Comparison of ENCODE assay signal across 12 cellular contexts in the genomic region with DNA sequence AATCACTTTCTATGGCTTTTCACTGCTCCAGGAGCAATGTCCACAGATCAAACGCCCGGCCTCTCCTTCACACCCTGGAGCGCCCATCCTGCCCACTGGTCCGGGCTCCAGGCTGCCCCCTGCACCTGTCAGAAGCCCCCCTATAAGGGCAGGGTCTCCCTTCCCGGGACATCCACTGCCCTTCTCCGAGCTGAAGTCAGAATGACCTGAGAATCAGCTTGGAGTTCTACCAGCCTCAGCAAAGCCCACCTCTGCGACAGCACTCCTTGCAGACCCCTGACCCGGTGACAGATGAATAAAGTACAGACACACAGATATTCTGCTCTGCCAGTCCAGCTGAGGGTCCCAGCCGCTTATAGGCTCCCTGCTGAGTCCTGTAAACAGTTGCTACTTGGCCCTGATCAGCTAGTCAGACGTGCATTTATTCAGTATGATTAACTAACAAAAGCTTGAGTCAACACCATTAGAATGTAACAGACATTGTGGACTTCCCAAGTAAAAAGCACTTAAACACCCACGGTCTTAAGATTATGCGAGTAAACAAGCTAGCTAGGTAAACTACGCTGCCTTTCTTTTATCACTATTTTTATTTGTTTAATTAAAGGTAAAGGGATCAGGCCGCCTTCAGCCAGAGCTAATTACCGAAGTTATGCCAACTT. TPM values are rescaled to one million over a fixed set of nuclear protein-coding genes. Genes with fewer than 3 reads are reported as not detected.
DNase-seq lines count a peak whose midpoint lies in the region; ATAC-seq and TF ChIP-seq lines count a peak whose summit lies in the region.
"Had no signal": no experiment of that assay in that cellular context is flagged by ENCODE, and none has a peak within 500 bp of the region (broad histone marks: within the 10 kb centered on the region; RNA-seq: fewer than 3 reads in every experiment).

No MANE protein-coding gene starts in this region.

- H3K4me1 ChIP-seq in KMS-11 (ENCODE audit: low read depth, poor library complexity, severe bottlenecking) (peaks cover 44% of the 10 kb centered on the region), upper lobe of right lung (peaks cover 11% of the 10 kb centered on the region)

- peaks cover 39% of the 10 kb centered on the region for H3K4me1 Mint-ChIP-seq in activated naive CD8-positive, alpha-beta T cell (ENCODE audit: low read depth)
- H3K4me1 Mint-ChIP-seq in mesothelial cell of epicardium = peaks cover 52% of the 10 kb centered on the region

- H3K9ac ChIP-seq in KMS-11 = no peak overlapping the region

- peaks cover 16% of the 10 kb centered on the region for H3K36me3 Mint-ChIP-seq in activated naive CD8-positive, alpha-beta T cell
- H3K36me3 Mint-ChIP-seq in mesothelial cell of epicardium = peaks cover 3% of the 10 kb centered on the region

- TF ChIP-seq CTCF in KMS-11 (conservative IDR thresholded peaks at IDR 0.05; ENCODE audit: low read depth, low read length) = no peak
- TF ChIP-seq CTCF in mesothelial cell of epicardium (IDR thresholded peaks at IDR 0.05; ENCODE audit: unreplicated experiment) = no peak
- TF ChIP-seq CTCF in upper lobe of right lung (IDR thresholded peaks at IDR 0.05) = no peak

- H3K9me3 ChIP-seq in upper lobe of right lung = no peaks in the 10 kb centered on the region
- H3K9me3 ChIP-seq: thyroid gland had no signal

- H3K36me3 ChIP-seq in KMS-11 (ENCODE audit: insufficient read depth) (peaks cover 2% of the 10 kb centered on the region; the same call in 1 of the 2 replicates), upper lobe of right lung (no peaks in the 10 kb centered on the region)
- H3K36me3 ChIP-seq: gastroesophageal sphincter, thyroid gland had no signal

- H3K79me2 ChIP-seq in KMS-11 (ENCODE audit: insufficient read depth, low read depth) = peaks cover 93% of the 10 kb centered on the region

- H3K4me3 Mint-ChIP-seq in activated naive CD8-positive, alpha-beta T cell = peak overlapping the region; percentile 91
- H3K4me3 Mint-ChIP-seq in mesothelial cell of epicardium = no peak overlapping the region

- peak overlapping the region; percentile 92; the same call in 1 of the 2 replicates for H3K4me2 ChIP-seq in KMS-11

- no peak overlapping the region for H2AFZ ChIP-seq in KMS-11 (ENCODE audit: low read depth)

- H3K27me3 ChIP-seq in KMS-11 (ENCODE audit: insufficient read depth, low read depth) = no peaks in the 10 kb centered on the region
- no peaks in the 10 kb centered on the region for H3K27me3 ChIP-seq in upper lobe of right lung
- H3K27me3 ChIP-seq: gastroesophageal sphincter, thyroid gland had no signal

- no peaks in the 10 kb centered on the region for H3K9me3 Mint-ChIP-seq in activated naive CD8-positive, alpha-beta T cell (ENCODE audit: low read depth)
- H3K9me3 Mint-ChIP-seq in mesothelial cell of epicardium = no peaks in the 10 kb centered on the region

- peaks cover 64% of the 10 kb centered on the region for H4K20me1 ChIP-seq in KMS-11 (ENCODE audit: insufficient read depth)

- H3K27ac ChIP-seq in KMS-11 (no peak overlapping the region), upper lobe of right lung (no peak overlapping the region)
- H3K27ac ChIP-seq: thyroid gland had no signal

- H3K27me3 Mint-ChIP-seq in activated naive CD8-positive, alpha-beta T cell = no peaks in the 10 kb centered on the region
- H3K27me3 Mint-ChIP-seq in mesothelial cell of epicardium (ENCODE audit: low read depth) = peaks cover 21% of the 10 kb centered on the region

- intact Hi-C loops in upper lobe of right lung (cut with DNase I) = no loop called here

- H3K4me3 ChIP-seq in KMS-11 (IDR thresholded peaks at IDR 0.05; ENCODE audit: insufficient read depth, low read depth, low read length) (no peak overlapping the region), upper lobe of right lung (no peak overlapping the region)
- H3K4me3 ChIP-seq: gastroesophageal sphincter, thyroid gland had no signal

- no peak overlapping the region for H3K27ac Mint-ChIP-seq in activated naive CD8-positive, alpha-beta T cell
- H3K27ac Mint-ChIP-seq in mesothelial cell of epicardium = peak overlapping the region; percentile 12

- ATAC-seq in HG03342 (IDR thresholded peaks at IDR 0.05; ENCODE audit: unreplicated experiment) (no peak), upper lobe of right lung (no peak)
- ATAC-seq: gastroesophageal sphincter had no signal

- DNase-seq in ELF-1 (ENCODE audit: low read depth, low spot score) (peak; percentile 23), mesothelial cell of epicardium (ENCODE audit: low spot score in 2 of 2, unreplicated experiment in 2 of 2) (no peak), NCI-H526 (lab: John Stamatoyannopoulos, UW) (no peak), GDM1 (lab: John Stamatoyannopoulos, UW) (no peak), upper lobe of right lung (no peak)
- DNase-seq: NCI-H446; stimulated activated CD4-positive, alpha-beta T cell treated with anti-CD3 and anti-CD28 coated beads, Interleukin-2, amount 100 ng/mL, for 24 hours; thyroid gland had no signal

RNA-seq across cellular contexts. Expression of gene SLC7A5, which starts 4.8 kb away (rescaled TPM):
- total RNA-seq in mesothelial cell of epicardium (64.7 to 70.0 TPM (median 69.4 TPM) in 3 replicates), upper lobe of right lung (13.5 TPM)
